8 cellular contexts compared by ENCODE assay signal in the genomic region with DNA sequence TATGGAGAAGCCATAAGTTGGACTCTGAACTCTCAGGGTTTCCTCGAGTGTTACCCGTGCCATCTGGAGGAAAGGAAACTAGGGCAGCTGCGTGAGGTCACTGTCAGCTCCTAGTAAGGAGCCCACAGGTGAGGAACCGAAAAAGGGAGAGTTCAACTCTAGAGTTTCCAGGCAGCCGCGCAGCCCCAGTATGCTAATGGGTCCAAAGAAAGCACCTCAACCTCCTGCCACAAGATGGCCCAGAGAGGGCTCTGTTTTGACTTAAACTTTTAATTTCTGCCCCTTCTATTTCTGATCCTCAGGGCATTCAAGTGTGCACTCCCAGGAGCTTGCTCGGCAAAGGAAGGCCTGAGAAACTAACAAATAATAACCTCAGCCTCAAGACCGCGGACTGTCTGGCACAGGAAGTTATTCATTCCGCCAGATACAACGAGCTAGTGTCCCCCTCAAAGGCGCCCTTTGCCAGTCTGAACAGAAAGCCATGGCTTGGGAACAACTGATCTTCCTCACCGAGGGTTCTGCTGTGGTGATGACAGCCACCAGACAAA. TPM values are rescaled to one million over a fixed set of nuclear protein-coding genes. Genes with fewer than 3 reads are reported as not detected.
DNase-seq lines count a peak whose midpoint lies in the region.

No MANE protein-coding gene starts in this region.

- 0 out of 2 replicates have a peak overlapping the region, but pooled peaks have one; percentile 88 for H3K27ac ChIP-seq in GM23248
- peak overlapping the region; percentile 92 for H3K27ac ChIP-seq in caudate nucleus (ENCODE audit: low read depth, low read length)

- no peak overlapping the region for H3K4me3 ChIP-seq in GM23248

- no peaks in the 10 kb centered on the region for H3K27me3 ChIP-seq in GM23248 (replicated peaks; ENCODE audit: insufficient read depth)

- no peaks in the 10 kb centered on the region for H3K9me2 ChIP-seq in GM23248 (ENCODE audit: insufficient read depth)

- H2AFZ ChIP-seq in GM23248, result no peak overlapping the region

- peaks cover 86% of the 10 kb centered on the region for H3K79me2 ChIP-seq in GM23248 (ENCODE audit: insufficient read depth)

- in situ Hi-C loops in GM23248 (cut with MboI), result no loop called here

- H4K20me1 ChIP-seq in GM23248 (ENCODE audit: insufficient read depth), result no peaks in the 10 kb centered on the region; the same call in 1 of the 2 replicates

- DNase-seq in NCI-H510A treated with DMSO at 0.1 percent for 48 hours (lab: John Stamatoyannopoulos, UW) (peak; percentile 23), NCI-H510A (lab: John Stamatoyannopoulos, UW) (no peak), GM23248 (no peak), MV-4-11 (lab: John Stamatoyannopoulos, UW) (peak; percentile 86), caudate nucleus (lab: John Stamatoyannopoulos, UW) (peak in 57 of 61 donors; percentile 11 to 83 (median 55)), mucosa of gallbladder (ENCODE audit: low spot score) (peak; percentile 69), SKM-1 treated with dmso at 0.1 percent for 144 hours (lab: John Stamatoyannopoulos, UW; ENCODE audit: unreplicated experiment) (no peak), SW480 (ENCODE audit: low spot score) (no peak)

- H3K4me2 ChIP-seq in GM23248 (ENCODE audit: unreplicated experiment), result no peak overlapping the region

- no peak overlapping the region for H3K9ac ChIP-seq in GM23248

- H3K36me3 ChIP-seq in GM23248 (ENCODE audit: low read depth), result no peaks in the 10 kb centered on the region

- 87 to 90% methylated on average over 13 of the region's 13 CpGs for WGBS in GM23248 (ENCODE audit: low coverage in 1 of 2, low lambda C conversion rate in 2 of 2, missing lambda C conversion rate in 2 of 2), 2 experiments

- H3K9me3 ChIP-seq in GM23248 (ENCODE audit: low read depth), result no peaks in the 10 kb centered on the region

- H3F3A ChIP-seq in GM23248 (ENCODE audit: insufficient read depth), result peaks cover 51% of the 10 kb centered on the region

- peaks cover 46% of the 10 kb centered on the region for H3K4me1 ChIP-seq in GM23248 (ENCODE audit: insufficient read depth)

RNA-seq across cellular contexts. Expression of a gene that starts 13.9 kb away (rescaled TPM):
- 122 and 158 TPM in 2 replicates for total RNA-seq in GM23248 (2014; rRNA removed; shearing (Covaris generic))
- polyA plus RNA-seq in GM23248 (2016; fragmentation: Nextera tagmentation; extraction: Ambion mirVana), result 173 and 175 TPM in 2 replicates
- 213 TPM for total RNA-seq in mucosa of gallbladder

RNA-seq across cellular contexts. Expression of a gene that starts 51.5 kb away (rescaled TPM):
- total RNA-seq in GM23248 (2014; rRNA removed; shearing (Covaris generic)), result 26.4 and 47.3 TPM in 2 replicates
- 35.9 and 37.6 TPM in 2 replicates for polyA plus RNA-seq in GM23248 (2016; fragmentation: Nextera tagmentation; extraction: Ambion mirVana)
- total RNA-seq in mucosa of gallbladder, result 23.5 TPM

RNA-seq across cellular contexts. Expression of a gene that starts 51.8 kb away (rescaled TPM):
- not detected in 2 replicates for total RNA-seq in GM23248 (2014; rRNA removed; shearing (Covaris generic))
- not detected in 2 replicates for polyA plus RNA-seq in GM23248 (2016; fragmentation: Nextera tagmentation; extraction: Ambion mirVana)
- 13.8 TPM for total RNA-seq in mucosa of gallbladder

Comparison
In these comparisons a context has a peak if more than half of its experiments do, and no peak if none do; other contexts are left out.
1. DNase-seq: peak in NCI-H510A treated with DMSO at 0.1 percent for 48 hours (single experiment), MV-4-11 (single experiment), caudate nucleus (57 of 61) and mucosa of gallbladder (single experiment); none in NCI-H510A (single experiment), GM23248 (single experiment), SKM-1 treated with dmso at 0.1 percent for 144 hours (single experiment) and SW480 (single experiment).
2. RNA of a gene that starts 51.8 kb away (total RNA-seq): 13.8 TPM in mucosa of gallbladder (single experiment); not detected in GM23248; every median in the first group is over 10 times any median in the second.